8 cellular contexts compared by ENCODE assay signal in genomic region chr15:70853855-70854668, GRCh38. TPM values are rescaled to one million over a fixed set of nuclear protein-coding genes. Genes with fewer than 3 reads are reported as not detected.
DNase-seq lines count a peak whose midpoint lies in the region; ATAC-seq and TF ChIP-seq lines count a peak whose summit lies in the region.

TSS of gene LARP6 (minus strand) at chr15:70854157. CDS start at chr15:70854088, 69 bp downstream.

- intact Hi-C loops in spleen (cut with DNase I; ENCODE audit: low total_unique reads) = no loop called here

- H3K27me3 ChIP-seq in spleen (replicated peaks in 1 of 7) = peaks cover 3 to 66% (median 14%) of the 10 kb centered on the region in 7 donors

- no peak for TF ChIP-seq POLR2A in spleen (IDR thresholded peaks at IDR 0.05)

- DNase-seq in 8988T = peak; percentile 66
- DNase-seq in GM13976 (ENCODE audit: low spot score) = peak; percentile 70
- DNase-seq in SK-N-MC (ENCODE audit: low read depth, low spot score) = no peak
- DNase-seq in cerebellum (ENCODE audit: low spot score) = peak; percentile 62
- DNase-seq in kidney glomerular epithelial cell (lab: John Stamatoyannopoulos, UW) = peak; percentile 42
- DNase-seq in spleen = no peak
- no peak for DNase-seq in cerebellar nuclear complex (lab: John Stamatoyannopoulos, UW)

- H3K9me3 ChIP-seq in SK-N-MC (ENCODE audit: low read depth, low read length) = no peaks in the 10 kb centered on the region
- no peaks in the 10 kb centered on the region for H3K9me3 ChIP-seq in spleen

- in situ Hi-C loops in GM13976 (cut with MboI; ENCODE audit: low sequenced_read_pairs, unreplicated experiment) = no loop called here

- no peak for ATAC-seq in HG03039 (IDR thresholded peaks at IDR 0.05; ENCODE audit: unreplicated experiment)

- 1 to 3% (median 2%) methylated on average over 15 to 94 of the region's 94 CpGs for WGBS in spleen, 5 donors

- TF ChIP-seq CTCF in GM13976 (IDR thresholded peaks at IDR 0.05; ENCODE audit: borderline replicate concordance, control extremely low read depth, extremely low read depth, insufficient read depth, missing control alignments) (no peak), spleen (IDR thresholded peaks at IDR 0.05 in 8 of 11, conservative IDR thresholded peaks at IDR 0.05 in 3 of 11) (no peak)

- H3K4me1 ChIP-seq in spleen = peaks cover 0 to 17% (median 9%) of the 10 kb centered on the region in 6 donors

- H3K36me3 ChIP-seq in SK-N-MC (ENCODE audit: insufficient read depth, low read length) = peaks cover 20% of the 10 kb centered on the region; the same call in 1 of the 2 replicates
- H3K36me3 ChIP-seq in spleen = no peaks in the 10 kb centered on the region

- H3K27ac ChIP-seq in SK-N-MC (no peak within 1 kb of the TSS), spleen (peak within 1 kb of the TSS in 5 of 8 donors; percentile 28 to 62 (median 55))

- H3K4me3 ChIP-seq in SK-N-MC = peak within 1 kb of the TSS; percentile 86
- peak within 1 kb of the TSS; percentile 33 to 76 (median 46) for H3K4me3 ChIP-seq in spleen

- peak within 1 kb of the TSS; percentile 82 for H3K9ac ChIP-seq in SK-N-MC (ENCODE audit: insufficient read length)

RNA-seq across cellular contexts. Expression of gene LARP6, which starts in this region (rescaled TPM):
- total RNA-seq in cerebellum (5.1 TPM), spleen (1 to 10 TPM in 5 of 7 donors, under 1 TPM in 2; 0.85 to 7.0 (median 3.4) TPM)
- 1 to 10 TPM in 2 of 3 donors, under 1 TPM in 1; 0.93 to 2.2 (median 1.2) TPM for polyA plus RNA-seq in spleen

Comparison
In these comparisons a context has a peak if more than half of its experiments do, and no peak if none do; other contexts are left out.
1. DNase-seq: peak in 8988T (single experiment), GM13976 (single experiment), cerebellum (single experiment) and kidney glomerular epithelial cell (single experiment); none in SK-N-MC (single experiment), spleen (single experiment) and cerebellar nuclear complex (0 of 2).